In the genomic region with DNA sequence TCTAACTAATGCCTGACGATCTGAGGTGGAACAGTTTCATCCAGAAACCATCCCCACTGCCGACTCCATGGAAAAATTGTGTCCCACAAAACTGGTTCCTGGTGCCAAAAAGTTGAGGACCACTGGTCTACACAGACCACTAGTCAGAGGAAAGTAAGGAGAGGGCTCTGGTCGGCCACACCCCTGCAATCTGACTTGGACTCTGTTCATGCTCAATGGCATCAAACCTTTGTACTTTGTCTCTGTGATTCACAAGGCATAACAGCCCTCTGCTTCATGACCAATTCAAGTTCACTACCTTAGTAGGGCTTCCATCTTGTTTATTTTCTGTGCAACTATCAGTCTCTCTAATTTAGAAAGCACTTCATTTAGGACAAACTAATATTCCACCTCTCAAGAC, we compare ENCODE assay signal across 1 cellular context.
TF ChIP-seq lines count a peak whose summit lies in the region.

No MANE protein-coding gene starts in this region.

TF ChIP-seq in HepG2, 621 proteins besides CTCF, POLR2A, EP300 and RAD21:
- TF ChIP-seq, protein P1, sequence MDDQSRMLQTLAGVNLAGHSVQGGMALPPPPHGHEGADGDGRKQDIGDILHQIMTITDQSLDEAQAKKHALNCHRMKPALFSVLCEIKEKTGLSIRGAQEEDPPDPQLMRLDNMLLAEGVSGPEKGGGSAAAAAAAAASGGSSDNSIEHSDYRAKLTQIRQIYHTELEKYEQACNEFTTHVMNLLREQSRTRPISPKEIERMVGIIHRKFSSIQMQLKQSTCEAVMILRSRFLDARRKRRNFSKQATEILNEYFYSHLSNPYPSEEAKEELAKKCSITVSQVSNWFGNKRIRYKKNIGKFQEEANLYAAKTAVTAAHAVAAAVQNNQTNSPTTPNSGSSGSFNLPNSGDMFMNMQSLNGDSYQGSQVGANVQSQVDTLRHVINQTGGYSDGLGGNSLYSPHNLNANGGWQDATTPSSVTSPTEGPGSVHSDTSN (CRISPR knock-in tag; IDR thresholded peaks at IDR 0.05; ENCODE audit: borderline replicate concordance), result no peak
- TF ChIP-seq ZNF672 (CRISPR knock-in tag; IDR thresholded peaks at IDR 0.05) (no peak), ZSCAN25 (CRISPR knock-in tag; IDR thresholded peaks at IDR 0.05) (peak; percentile 81; the same call in 1 of the 2 replicates), ZNF335 (CRISPR knock-in tag; IDR thresholded peaks at IDR 0.05) (no peak)
